9 cellular contexts compared by ENCODE assay signal in genomic region chr1:148523205-148524144, GRCh38. TPM values are rescaled to one million over a fixed set of nuclear protein-coding genes. Genes with fewer than 3 reads are reported as not detected.
DNase-seq lines count a peak whose midpoint lies in the region; ATAC-seq and TF ChIP-seq lines count a peak whose summit lies in the region.
"Not testable (repeated sequence)": the region's sequence is repeated elsewhere in the genome, so short reads cannot be mapped to it uniquely, and the experiment has no call there.
"Had no signal": no experiment of that assay in that cellular context is flagged by ENCODE, and none has a peak within 500 bp of the region (broad histone marks: within the 10 kb centered on the region; RNA-seq: fewer than 3 reads in every experiment).

No MANE protein-coding gene starts in this region.

- H3K27ac ChIP-seq in CD8-positive, alpha-beta memory T cell (ENCODE audit: low read depth, low read length); endodermal cell (ENCODE audit: low read depth, low read length): not testable (repeated sequence)
- peak overlapping the region; percentile 80 for H3K27ac ChIP-seq in RWPE1

- not testable (repeated sequence) for H3K36me3 Mint-ChIP-seq in CD8-positive, alpha-beta memory T cell; activated T-helper 1 cell treated with anti-CD3 and anti-CD28 coated beads, Interleukin-12 subunit alpha, Interleukin-12 subunit beta, Interleukin-2, Interleukin-4 antibody, amounts not matched to agents 30 ng/mL and 10 ng/mL and 1 ng/mL, durations not matched to agents 14 hours and 24 hours and 36 hours (ENCODE audit: low read depth); endodermal cell (ENCODE audit: low read depth); memory B cell; stimulated activated memory B cell treated with anti-CD40 and anti-IgM and Interleukin-4, amounts not matched to agents 10 μg/mL and 1 μg/mL and 100 μg/mL, for 72 hours

- peak overlapping the region; percentile 92 to 99 (median 96) for H3K4me3 Mint-ChIP-seq in CD8-positive, alpha-beta memory T cell
- H3K4me3 Mint-ChIP-seq in activated T-helper 1 cell treated with anti-CD3 and anti-CD28 coated beads, Interleukin-12 subunit alpha, Interleukin-12 subunit beta, Interleukin-2, Interleukin-4 antibody, amounts not matched to agents 30 ng/mL and 10 ng/mL and 1 ng/mL, durations not matched to agents 14 hours and 24 hours and 36 hours = peak overlapping the region; percentile 74
- peak overlapping the region; percentile 49 for H3K4me3 Mint-ChIP-seq in endodermal cell
- peak overlapping the region; percentile 91 for H3K4me3 Mint-ChIP-seq in memory B cell
- peak overlapping the region; percentile 81 for H3K4me3 Mint-ChIP-seq in stimulated activated memory B cell treated with anti-CD40 and anti-IgM and Interleukin-4, amounts not matched to agents 10 μg/mL and 1 μg/mL and 100 μg/mL, for 72 hours

- DNase-seq in CD8-positive, alpha-beta memory T cell = peak in 1 of 5 donors; percentile 58
- DNase-seq in RWPE1 (ENCODE audit: low spot score); activated T-helper 1 cell treated with anti-CD3 and anti-CD28 coated beads, Interleukin-12 subunit alpha, Interleukin-12 subunit beta, Interleukin-2, Interleukin-4 antibody, amounts not matched to agents 30 ng/mL and 10 ng/mL and 1 ng/mL, durations not matched to agents 14 hours and 24 hours and 36 hours (ENCODE audit: low spot score); endodermal cell; memory B cell (ENCODE audit: low spot score in 2 of 2): not testable (repeated sequence)

- H3K4me1 ChIP-seq in CD8-positive, alpha-beta memory T cell (ENCODE audit: insufficient read depth, low read length); endodermal cell (ENCODE audit: control insufficient read depth, insufficient read depth, low read length): not testable (repeated sequence)

- not testable (repeated sequence) for H3K27me3 ChIP-seq in CD8-positive, alpha-beta memory T cell (ENCODE audit: insufficient read depth, low read length, poor library complexity, severe bottlenecking); endodermal cell (ENCODE audit: control insufficient read depth, insufficient read depth, low read length, poor library complexity, severe bottlenecking)

- not testable (repeated sequence) for TF ChIP-seq CTCF in RWPE1 (conservative IDR thresholded peaks at IDR 0.05; ENCODE audit: low read depth); endodermal cell (conservative IDR thresholded peaks at IDR 0.05)

- not testable (repeated sequence) for H3K27me3 Mint-ChIP-seq in CD8-positive, alpha-beta memory T cell; activated T-helper 1 cell treated with anti-CD3 and anti-CD28 coated beads, Interleukin-12 subunit alpha, Interleukin-12 subunit beta, Interleukin-2, Interleukin-4 antibody, amounts not matched to agents 30 ng/mL and 10 ng/mL and 1 ng/mL, durations not matched to agents 14 hours and 24 hours and 36 hours (ENCODE audit: insufficient read depth); endodermal cell (ENCODE audit: insufficient read depth); memory B cell; stimulated activated memory B cell treated with anti-CD40 and anti-IgM and Interleukin-4, amounts not matched to agents 10 μg/mL and 1 μg/mL and 100 μg/mL, for 72 hours

- H3K9me3 ChIP-seq in CD8-positive, alpha-beta memory T cell (ENCODE audit: low read length); endodermal cell (ENCODE audit: control insufficient read depth, low read length): not testable (repeated sequence)

- 32% methylated on average over 8 of the region's 35 CpGs; no CpG with 5 or more reads in 1 of the 2 experiments for WGBS in endodermal cell (ENCODE audit: insufficient coverage in 1 of 2, insufficient read length in 1 of 2), 2 experiments

- ATAC-seq in GM21717 (IDR thresholded peaks at IDR 0.05; ENCODE audit: unreplicated experiment) (peak; percentile 26), HG03342 (IDR thresholded peaks at IDR 0.05; ENCODE audit: unreplicated experiment) (peak; percentile 21)
- not testable (repeated sequence) for ATAC-seq in memory B cell (ENCODE audit: low read depth)
- peak; percentile 0 for ATAC-seq in stimulated activated memory B cell treated with anti-CD40 and anti-IgM and Interleukin-4, amounts not matched to agents 10 μg/mL and 1 μg/mL and 100 μg/mL, for 72 hours

- not testable (repeated sequence) for H3K36me3 ChIP-seq in CD8-positive, alpha-beta memory T cell (ENCODE audit: insufficient read depth, low read length); endodermal cell (ENCODE audit: control insufficient read depth, insufficient read depth, low read length)

- H3K4me1 Mint-ChIP-seq in CD8-positive, alpha-beta memory T cell; activated T-helper 1 cell treated with anti-CD3 and anti-CD28 coated beads, Interleukin-12 subunit alpha, Interleukin-12 subunit beta, Interleukin-2, Interleukin-4 antibody, amounts not matched to agents 30 ng/mL and 10 ng/mL and 1 ng/mL, durations not matched to agents 14 hours and 24 hours and 36 hours (ENCODE audit: low read depth); endodermal cell; memory B cell; stimulated activated memory B cell treated with anti-CD40 and anti-IgM and Interleukin-4, amounts not matched to agents 10 μg/mL and 1 μg/mL and 100 μg/mL, for 72 hours: not testable (repeated sequence)

- POLR2A ChIA-PET in CD8-positive, alpha-beta memory T cell (lab: Charles Lee) = interaction anchor here (1.7 kb wide), 1 partner anchor 151 kb away, joined by 8 read pairs; no protein-coding TSS in a partner anchor
- POLR2A ChIA-PET in RWPE1 (lab: Yijun Ruan, JAX; ENCODE audit: low non-redundant PET) = not testable (repeated sequence)

- intact Hi-C loops in activated T-helper 1 cell treated with anti-CD3 and anti-CD28 coated beads, Interleukin-12 subunit alpha, Interleukin-12 subunit beta, Interleukin-2, Interleukin-4 antibody, amounts not matched to agents 30 ng/mL and 10 ng/mL and 1 ng/mL, durations not matched to agents 14 hours and 24 hours and 36 hours (cut with micrococcal nuclease) = loop anchor here (10.0 kb wide), 1 partner anchor 149 kb away; no protein-coding TSS in a partner anchor

- not testable (repeated sequence) for H3K4me3 ChIP-seq in CD8-positive, alpha-beta memory T cell (ENCODE audit: low read length); endodermal cell (ENCODE audit: low read length)

- peak overlapping the region; percentile 95 to 100 (median 98) for H3K27ac Mint-ChIP-seq in CD8-positive, alpha-beta memory T cell
- H3K27ac Mint-ChIP-seq in activated T-helper 1 cell treated with anti-CD3 and anti-CD28 coated beads, Interleukin-12 subunit alpha, Interleukin-12 subunit beta, Interleukin-2, Interleukin-4 antibody, amounts not matched to agents 30 ng/mL and 10 ng/mL and 1 ng/mL, durations not matched to agents 14 hours and 24 hours and 36 hours = peak overlapping the region; percentile 96
- H3K27ac Mint-ChIP-seq in endodermal cell = peak overlapping the region; percentile 99
- H3K27ac Mint-ChIP-seq in memory B cell = peak overlapping the region; percentile 99
- peak overlapping the region; percentile 98 for H3K27ac Mint-ChIP-seq in stimulated activated memory B cell treated with anti-CD40 and anti-IgM and Interleukin-4, amounts not matched to agents 10 μg/mL and 1 μg/mL and 100 μg/mL, for 72 hours

- not testable (repeated sequence) for H3K9me3 Mint-ChIP-seq in CD8-positive, alpha-beta memory T cell; activated T-helper 1 cell treated with anti-CD3 and anti-CD28 coated beads, Interleukin-12 subunit alpha, Interleukin-12 subunit beta, Interleukin-2, Interleukin-4 antibody, amounts not matched to agents 30 ng/mL and 10 ng/mL and 1 ng/mL, durations not matched to agents 14 hours and 24 hours and 36 hours; endodermal cell; memory B cell; stimulated activated memory B cell treated with anti-CD40 and anti-IgM and Interleukin-4, amounts not matched to agents 10 μg/mL and 1 μg/mL and 100 μg/mL, for 72 hours

- CTCF ChIA-PET in CD8-positive, alpha-beta memory T cell (lab: Charles Lee); RWPE1 (lab: Yijun Ruan, JAX): not testable (repeated sequence)

- H3K9ac ChIP-seq in endodermal cell (ENCODE audit: extremely low read depth, low read length, poor library complexity, severe bottlenecking) = not testable (repeated sequence)

RNA-seq across cellular contexts. Expression of gene PPIAL4G, which starts 40.4 kb away (rescaled TPM):
- under 1 TPM; 0.44 TPM for total RNA-seq in CD8-positive, alpha-beta memory T cell
- not detected for polyA plus RNA-seq in CD8-positive, alpha-beta memory T cell
- total RNA-seq in activated T-helper 1 cell treated with anti-CD3 and anti-CD28 coated beads, Interleukin-12 subunit alpha, Interleukin-12 subunit beta, Interleukin-2, Interleukin-4 antibody, amounts not matched to agents 30 ng/mL and 10 ng/mL and 1 ng/mL, durations not matched to agents 14 hours and 24 hours and 36 hours = 0.05 TPM in 1 of 2 replicates, not detected in the other
- total RNA-seq in endodermal cell = under 1 TPM; 0.09 to 0.11 TPM
- polyA plus RNA-seq in endodermal cell (2013, experiment 1 of 2) = not detected
- polyA plus RNA-seq in endodermal cell (2013, experiment 2 of 2) = not detected
- total RNA-seq: vagina had no signal
